Comparison of ENCODE assay signal across 30 cellular contexts in the genomic region with DNA sequence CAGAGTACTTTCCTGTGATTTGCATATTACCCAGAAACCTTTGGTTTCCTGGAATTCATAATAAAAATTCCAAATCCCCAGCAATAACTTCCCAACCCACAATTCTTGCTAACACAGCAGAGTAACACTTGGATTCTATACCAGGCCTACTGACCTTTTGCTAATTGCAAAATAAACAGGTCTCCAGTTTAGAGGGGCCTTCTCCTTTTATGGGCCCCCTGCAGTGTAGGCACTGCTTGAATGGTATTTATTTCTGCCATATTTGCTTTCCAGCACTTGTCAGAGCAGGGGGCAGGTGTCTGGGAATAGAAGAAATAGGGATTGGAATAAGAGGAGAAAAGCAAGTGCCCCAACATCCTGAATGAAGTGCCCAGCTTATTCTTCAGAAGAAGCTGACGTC.
"Had no signal": no experiment of that assay in that cellular context is flagged by ENCODE, and none has a peak within 500 bp of the region (broad histone marks: within the 10 kb centered on the region; RNA-seq: fewer than 3 reads in every experiment).

No MANE protein-coding gene starts in this region.

- DNase-seq: activated B cell treated with CpG ODN at 0.5 μM for 24 hours; activated CD4-positive, alpha-beta memory T cell treated with anti-CD3 and anti-CD28 coated beads, Interleukin-2, amount 10 ng/mL, durations not matched to agents 7 days and 5 days; activated CD4-positive, alpha-beta T cell treated with anti-CD3 and anti-CD28 coated beads for 4 hours; activated CD4-positive, alpha-beta T cell treated with anti-CD3 and anti-CD28 coated beads, Interleukin-2, amount 50 U/mL, for 1 hour; activated CD4-positive, CD25-positive, alpha-beta regulatory T cell treated with anti-CD3 and anti-CD28 coated beads, Interleukin-2, amount 50 U/mL, for 72 hours; activated CD8-positive, alpha-beta memory T cell treated with anti-CD3 and anti-CD28 coated beads for 24 hours; activated CD8-positive, alpha-beta memory T cell treated with anti-CD3 and anti-CD28 coated beads, Interleukin-2, amount 10 ng/mL, durations not matched to agents 7 days and 5 days; activated CD8-positive, alpha-beta memory T cell treated with anti-CD3 and anti-CD28 coated beads, Interleukin-2, amount 50 U/mL, for 48 hours; activated effector memory CD4-positive, alpha-beta T cell treated with Interleukin-2 at 50 U/mL for 16 hours; activated naive CD4-positive, alpha-beta T cell treated with anti-CD3 and anti-CD28 coated beads, Interleukin-2, amount 10 ng/mL, durations not matched to agents 7 days and 5 days; activated naive CD8-positive, alpha-beta T cell treated with anti-CD3 and anti-CD28 coated beads, Interleukin-2, amount 50 U/mL, for 24 hours; activated T-cell treated with anti-CD3 and anti-CD28 coated beads, Interleukin-2, amount 50 U/mL, for 48 hours; anterior cingulate cortex; caudate nucleus; cerebellar nuclear complex; NCI-H1105 treated with DMSO at 0.1 percent for 48 hours; NCI-H146; NCI-H187; NCI-H2029 treated with DMSO at 0.1 percent for 48 hours; NCI-H2107; NCI-H510A; NCI-H526; OCI-M1; Right ventricle myocardium superior; SW 1271; T-helper 1 cell; T-helper 2 cell; T-helper 9 cell had no signal

- H3K27ac ChIP-seq: KMS-11, VCaP had no signal

- ATAC-seq: activated CD8-positive, alpha-beta memory T cell treated with anti-CD3 and anti-CD28 coated beads, Interleukin-2, amount 10 ng/mL, durations not matched to agents 7 days and 5 days; activated naive CD8-positive, alpha-beta T cell treated with anti-CD3 and anti-CD28 coated beads, Interleukin-2, amount 50 U/mL, for 24 hours had no signal
